Comparison of ENCODE assay signal across 14 cellular contexts in genomic region chr2:20179755-20180594, GRCh38. TPM values are rescaled to one million over a fixed set of nuclear protein-coding genes. Genes with fewer than 3 reads are reported as not detected.
DNase-seq lines count a peak whose midpoint lies in the region; ATAC-seq, FAIRE-seq and TF ChIP-seq lines count a peak whose summit lies in the region.
"Had no signal": no experiment of that assay in that cellular context is flagged by ENCODE, and none has a peak within 500 bp of the region (broad histone marks: within the 10 kb centered on the region; RNA-seq: fewer than 3 reads in every experiment).

No MANE protein-coding gene starts in this region.

- H2AFZ ChIP-seq in keratinocyte (ENCODE audit: control insufficient read depth, low read length): no peak overlapping the region

- H3K4me3 ChIP-seq in RWPE2 (ENCODE audit: severe bottlenecking): no peak overlapping the region
- no peak overlapping the region for H3K4me3 ChIP-seq in keratinocyte (ENCODE audit: control insufficient read depth in 2 of 3, extremely low read depth in 1 of 3, insufficient read depth in 2 of 3, low read depth in 1 of 3, low read length in 3 of 3)
- H3K4me3 ChIP-seq in sigmoid colon: no peak overlapping the region
- H3K4me3 ChIP-seq: SJCRH30 had no signal

- H3K4me2 ChIP-seq in keratinocyte (ENCODE audit: control insufficient read depth, extremely low read depth, insufficient read depth, low read depth, low read length): peak overlapping the region; percentile 67

- dilution Hi-C loops in keratinocyte (cut with MboI; ENCODE audit: extremely low pct_ligation_motif_present, low sequenced_read_pairs): no loop called here

- H3K79me2 ChIP-seq in keratinocyte (ENCODE audit: control insufficient read depth, insufficient read depth, low read length): no peaks in the 10 kb centered on the region

- ATAC-seq in RWPE2 (ENCODE audit: low read depth) (peak; percentile 81), GM18861 (IDR thresholded peaks at IDR 0.05; ENCODE audit: unreplicated experiment) (no peak)
- ATAC-seq: activated CD8-positive, alpha-beta T cell treated with anti-CD3 and anti-CD28 coated beads, Interleukin-2, amount 10 ng/mL, durations not matched to agents 7 days and 5 days had no signal

- TF ChIP-seq POLR2A in sigmoid colon (IDR thresholded peaks at IDR 0.05): peak in 1 of 2 donors; percentile 6

- peak; percentile 24 for DNase-seq in NCI-H146 (lab: John Stamatoyannopoulos, UW)
- DNase-seq in NCI-H146 treated with DMSO at 0.1 percent for 48 hours (lab: John Stamatoyannopoulos, UW; ENCODE audit: unreplicated experiment): no peak
- DNase-seq in RWPE2 (ENCODE audit: low spot score): peak; percentile 96
- no peak for DNase-seq in keratinocyte (ENCODE audit: low read depth, low spot score)
- peak; percentile 52 for DNase-seq in sigmoid colon
- DNase-seq in NK-92 treated with Interleukin-12 subunit alpha and Interleukin-12 subunit beta, amount 100 ng/mL, for 24 hours (lab: John Stamatoyannopoulos, UW): no peak
- DNase-seq in activated CD4-positive, alpha-beta T cell treated with anti-CD3 and anti-CD28 coated beads, Interleukin-2, amount 50 U/mL, for 1 hour: no peak
- DNase-seq: activated CD8-positive, alpha-beta T cell treated with anti-CD3 and anti-CD28 coated beads, Interleukin-2, amount 10 ng/mL, durations not matched to agents 7 days and 5 days; amygdala; EL; NCI-H1694 treated with DMSO at 0.1 percent for 48 hours had no signal

- H3K27ac ChIP-seq in RWPE2 (ENCODE audit: poor library complexity, severe bottlenecking) (peak overlapping the region; percentile 91), keratinocyte (ENCODE audit: control insufficient read depth, insufficient read depth, low read length) (peak overlapping the region; percentile 93), sigmoid colon (no peak overlapping the region)
- H3K27ac ChIP-seq: SJCRH30 had no signal

- TF ChIP-seq CTCF in RWPE2 (IDR thresholded peaks at IDR 0.05; ENCODE audit: poor library complexity, severe bottlenecking) (peak; percentile 68), keratinocyte (optimal IDR thresholded peaks at IDR 0.05 in 1 of 3, IDR thresholded peaks at IDR 0.05 in 1 of 3, conservative IDR thresholded peaks at IDR 0.05 in 1 of 3; ENCODE audit: extremely low read depth in 1 of 3, insufficient read depth in 2 of 3, low read length in 3 of 3) (peak in 1 of 3 experiments; percentile 22), sigmoid colon (IDR thresholded peaks at IDR 0.05) (no peak)

- no peaks in the 10 kb centered on the region for H4K20me1 ChIP-seq in keratinocyte (ENCODE audit: control insufficient read depth, extremely low read depth, insufficient read depth, low read length)

- 12 to 69% methylated on average over 25 of the region's 25 CpGs for WGBS in sigmoid colon, 2 donors

- H3K9me1 ChIP-seq in keratinocyte (ENCODE audit: control insufficient read depth, extremely low read depth, insufficient read depth, low read length): no peaks in the 10 kb centered on the region

- H3K27me3 ChIP-seq in RWPE2 (ENCODE audit: insufficient read depth, poor library complexity, severe bottlenecking) (no peaks in the 10 kb centered on the region), keratinocyte (ENCODE audit: control insufficient read depth, extremely low read depth, insufficient read depth, low read length) (no peaks in the 10 kb centered on the region), sigmoid colon (no peaks in the 10 kb centered on the region)

- intact Hi-C loops in sigmoid colon (cut with DNase I): no loop called here

- peak overlapping the region; percentile 74 for H3K9ac ChIP-seq in keratinocyte (ENCODE audit: control insufficient read depth, extremely low read depth, insufficient read depth, low read length)

- H3K36me3 ChIP-seq in RWPE2 (ENCODE audit: low read depth) (no peaks in the 10 kb centered on the region), keratinocyte (ENCODE audit: control insufficient read depth in 2 of 2, extremely low read depth in 1 of 2, insufficient read depth in 2 of 2, low read length in 2 of 2) (no peaks in the 10 kb centered on the region), sigmoid colon (no peaks in the 10 kb centered on the region)
- H3K36me3 ChIP-seq: SJCRH30 had no signal

- FAIRE-seq in keratinocyte (lab: Jason Lieb, UNC): peak; percentile 88
- FAIRE-seq: H54 had no signal

- TF ChIP-seq EP300 in sigmoid colon (IDR thresholded peaks at IDR 0.05): no peak

- H3K9me3 ChIP-seq in RWPE2 (ENCODE audit: severe bottlenecking): no peaks in the 10 kb centered on the region
- H3K9me3 ChIP-seq in keratinocyte (ENCODE audit: control insufficient read depth, low read depth, low read length): no peaks in the 10 kb centered on the region
- no peaks in the 10 kb centered on the region for H3K9me3 ChIP-seq in sigmoid colon
- H3K9me3 ChIP-seq: SJCRH30 had no signal

- peaks cover 52% of the 10 kb centered on the region for H3K4me1 ChIP-seq in RWPE2 (ENCODE audit: insufficient read depth, poor library complexity, severe bottlenecking)
- H3K4me1 ChIP-seq in keratinocyte (ENCODE audit: control insufficient read depth, extremely low read depth, insufficient read depth, low read length): peaks cover 62% of the 10 kb centered on the region
- H3K4me1 ChIP-seq in sigmoid colon: no peaks in the 10 kb centered on the region

RNA-seq across cellular contexts. Expression of gene SDC1, which starts 45.0 kb away (rescaled TPM):
- polyA plus RNA-seq in keratinocyte (696 to 1,073 TPM (median 1,057 TPM) in 3 replicates), sigmoid colon (100 to 1,000 TPM in 1 of 3 donors, 10 to 100 TPM in 2; 14.4 to 104 (median 19.4) TPM)
- 577 TPM for polyA plus RNA-seq in keratinocyte (2011; ENCODE audit: low read depth)
- polyA plus RNA-seq in keratinocyte (2011; cell fraction: cytosol; rRNA removed): 226 and 414 TPM in 2 replicates
- polyA plus RNA-seq in keratinocyte (2011; cell fraction: nucleus; rRNA removed): 1,167 and 1,399 TPM in 2 replicates
- polyA plus RNA-seq in keratinocyte (2012; ENCODE audit: low replicate concordance): 758 and 1,072 TPM in 2 replicates
- polyA minus RNA-seq in keratinocyte: 474 to 810 TPM (median 579 TPM) in 3 replicates
- 947 TPM for polyA minus RNA-seq in keratinocyte (2011; cell fraction: cytosol; rRNA and poly(A)+ RNA removed)
- polyA minus RNA-seq in keratinocyte (2011; cell fraction: nucleus; rRNA and poly(A)+ RNA removed): 1,336 and 1,444 TPM in 2 replicates
- 1 to 10 TPM in 1 of 4 donors, under 1 TPM in 2, not detected in 1; 0.33 to 1.5 (median 0.36) TPM for total RNA-seq in sigmoid colon
- total RNA-seq: activated CD8-positive, alpha-beta T cell treated with anti-CD3 and anti-CD28 coated beads, Interleukin-2, amount 10 ng/mL, durations not matched to agents 7 days and 5 days had no signal

Comparison
In these comparisons a context has a peak if more than half of its experiments do, and no peak if none do; other contexts are left out.
1. DNase-seq: peak in NCI-H146 (single experiment), RWPE2 (single experiment) and sigmoid colon (single experiment); none in NCI-H146 treated with DMSO at 0.1 percent for 48 hours (single experiment), keratinocyte (single experiment), NK-92 treated with Interleukin-12 subunit alpha and Interleukin-12 subunit beta, amount 100 ng/mL, for 24 hours (single experiment) and activated CD4-positive, alpha-beta T cell treated with anti-CD3 and anti-CD28 coated beads, Interleukin-2, amount 50 U/mL, for 1 hour (single experiment).
2. H3K27ac ChIP-seq: peak in RWPE2 (single experiment) and keratinocyte (single experiment); none in sigmoid colon (0 of 4).